Comparison of ENCODE assay signal across 8 cellular contexts in the genomic region with DNA sequence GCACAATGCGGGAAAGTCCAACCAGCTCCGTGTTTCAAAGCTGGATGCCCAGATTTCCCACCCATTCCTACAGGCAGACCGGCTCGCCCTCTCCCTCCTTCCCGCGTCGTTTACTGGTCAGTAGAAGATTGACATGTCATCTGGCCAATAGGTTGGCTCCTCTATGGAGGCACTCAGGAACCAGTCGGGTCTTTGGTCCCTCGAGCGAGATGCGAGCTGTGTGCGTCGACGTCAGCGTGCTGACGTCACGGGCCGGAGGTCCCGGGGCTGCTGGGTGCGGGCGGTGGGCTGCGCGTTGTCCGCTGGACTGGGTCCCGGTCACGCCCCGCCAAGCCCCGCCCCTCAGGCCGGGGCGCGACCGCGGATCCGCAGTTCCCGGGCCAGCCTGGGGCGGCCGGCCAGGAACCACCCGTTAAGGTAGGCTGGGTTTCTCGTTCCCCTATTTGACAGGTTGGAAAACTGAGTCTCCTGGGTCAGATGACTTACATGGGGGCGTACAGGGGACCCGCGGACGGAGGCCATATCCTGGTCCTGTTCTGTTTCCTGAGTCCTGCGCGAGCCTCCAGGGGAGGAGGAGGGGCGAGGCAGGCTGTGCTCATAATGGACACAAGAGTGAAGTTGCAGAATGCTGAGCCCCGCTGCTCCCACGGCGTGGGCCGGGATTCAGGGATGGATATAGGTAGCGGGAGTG. TPM values are rescaled to one million over a fixed set of nuclear protein-coding genes. Genes with fewer than 3 reads are reported as not detected.
A peak's percentile ranks its signal among the peaks of the same experiment; 100 is the strongest.
DNase-seq lines count a peak whose midpoint lies in the region; ATAC-seq, FAIRE-seq and TF ChIP-seq lines count a peak whose summit lies in the region.

A gene with protein sequence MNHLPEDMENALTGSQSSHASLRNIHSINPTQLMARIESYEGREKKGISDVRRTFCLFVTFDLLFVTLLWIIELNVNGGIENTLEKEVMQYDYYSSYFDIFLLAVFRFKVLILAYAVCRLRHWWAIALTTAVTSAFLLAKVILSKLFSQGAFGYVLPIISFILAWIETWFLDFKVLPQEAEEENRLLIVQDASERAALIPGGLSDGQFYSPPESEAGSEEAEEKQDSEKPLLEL (plus strand): TSS at position 242 of the 691 bp plus-strand sequence. CDS start 29,260 bp downstream, outside the sequence.

- DNase-seq in BE2C, result peak; percentile 99
- peak; percentile 80 for DNase-seq in GM19239 (ENCODE audit: insufficient read length, low spot score)
- DNase-seq in NCI-H524 treated with DMSO at 0.1 percent for 48 hours (lab: John Stamatoyannopoulos, UW), result peak; percentile 94
- peak; percentile 92 for DNase-seq in activated CD4-positive, alpha-beta T cell treated with anti-CD3 and anti-CD28 coated beads for 4 hours
- peak; percentile 99 for DNase-seq in kidney glomerular epithelial cell (lab: John Stamatoyannopoulos, UW)
- DNase-seq in stimulated activated CD4-positive, alpha-beta T cell treated with anti-CD3 and anti-CD28 coated beads, Interleukin-1b, Interleukin-23, amount 100 ng/mL, for 1 hour (ENCODE audit: low read depth in 2 of 2), result peak; percentile 61 to 79

- ATAC-seq in HG03457 (IDR thresholded peaks at IDR 0.05; ENCODE audit: unreplicated experiment), result peak; percentile 98

- H3K27ac ChIP-seq in cingulate gyrus (ENCODE audit: low read depth, low read length), result peak within 1 kb of the TSS; percentile 86

- H3K4me1 ChIP-seq in BE2C, result no peaks in the 10 kb centered on the region

- no peaks in the 10 kb centered on the region for H3K36me3 ChIP-seq in BE2C

- H3K4me3 ChIP-seq in BE2C (ENCODE audit: low read depth, low read length), result peak within 1 kb of the TSS; percentile 82

- H3K27me3 ChIP-seq in BE2C, result peaks cover 5% of the 10 kb centered on the region; the same call in 1 of the 2 replicates

- TF ChIP-seq CTCF in BE2C (IDR thresholded peaks at IDR 0.05; ENCODE audit: low read depth, low read length), result no peak

- H3K9me3 ChIP-seq in BE2C, result no peaks in the 10 kb centered on the region

- FAIRE-seq in GM19239 (lab: Jason Lieb, UNC), result peak; percentile 100

RNA-seq across cellular contexts. Expression of the gene that starts here (rescaled TPM):
- 51.4 TPM for polyA plus RNA-seq in BE2C (2012; ENCODE audit: insufficient read depth, insufficient read length, low read depth)

Comparison
In these comparisons a context has a peak if more than half of its experiments do, and no peak if none do; other contexts are left out.
1. Peak in every context shown above with its lines: DNase-seq, ATAC-seq, H3K4me3 ChIP-seq and H3K27ac ChIP-seq.